ENCODE assay signal across 8 cellular contexts in the genomic region with DNA sequence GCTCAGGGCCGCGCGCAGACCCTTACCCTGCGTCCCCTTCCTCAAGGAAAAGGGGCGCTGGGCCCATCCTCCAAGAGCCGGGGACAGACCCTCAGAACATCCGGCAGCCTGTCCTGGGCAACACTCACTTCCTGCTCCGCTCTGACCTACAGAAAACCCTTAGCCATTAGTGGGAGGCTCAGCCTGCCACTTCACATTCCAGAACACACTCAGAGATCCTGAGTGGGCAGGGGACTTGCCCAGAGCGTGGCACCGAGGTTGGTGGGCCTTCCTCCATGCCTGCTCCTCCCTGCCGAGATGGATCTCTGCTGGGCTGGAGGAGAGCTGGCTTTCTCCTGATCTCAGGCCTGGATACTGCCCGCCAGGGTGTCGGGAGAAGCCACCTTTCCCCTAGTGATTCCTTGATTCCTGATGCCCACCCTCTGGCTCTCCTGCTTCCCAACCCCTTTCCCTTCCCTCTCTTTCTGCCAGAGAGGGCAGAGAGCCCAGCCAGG. TPM values are rescaled to one million over a fixed set of nuclear protein-coding genes. Genes with fewer than 3 reads are reported as not detected.
DNase-seq lines count a peak whose midpoint lies in the region; ATAC-seq and TF ChIP-seq lines count a peak whose summit lies in the region.

No MANE protein-coding gene starts in this region.

- no peaks in the 10 kb centered on the region for H3K9me3 ChIP-seq in lower lobe of right lung
- no peaks in the 10 kb centered on the region for H3K9me3 ChIP-seq in SJCRH30 (replicated peaks)

- intact Hi-C loops in lower lobe of right lung (cut with DNase I) = no loop called here

- peak; percentile 42 to 65 for ATAC-seq in lower lobe of right lung

- peaks cover 4% of the 10 kb centered on the region for H3K36me3 ChIP-seq in lower lobe of right lung
- H3K36me3 ChIP-seq in SJCRH30 = no peaks in the 10 kb centered on the region

- TF ChIP-seq CTCF in lower lobe of right lung (IDR thresholded peaks at IDR 0.05) = no peak
- no peak for TF ChIP-seq CTCF in type B pancreatic cell (conservative IDR thresholded peaks at IDR 0.05)

- H3K27me3 Mint-ChIP-seq in activated T-cell treated with anti-CD3 and anti-CD28 coated beads, Interleukin-2, amount 50 U/mL, for 24 hours = no peaks in the 10 kb centered on the region
- H3K27me3 Mint-ChIP-seq in type B pancreatic cell = peaks cover 15% of the 10 kb centered on the region

- peaks cover 33% of the 10 kb centered on the region for H3K4me1 Mint-ChIP-seq in activated T-cell treated with anti-CD3 and anti-CD28 coated beads, Interleukin-2, amount 50 U/mL, for 24 hours (ENCODE audit: low read depth)
- H3K4me1 Mint-ChIP-seq in type B pancreatic cell (ENCODE audit: unreplicated experiment) = peaks cover 18% of the 10 kb centered on the region

- peaks cover 61% of the 10 kb centered on the region for H3K4me1 ChIP-seq in lower lobe of right lung
- no peaks in the 10 kb centered on the region; the same call in 1 of the 2 replicates for H3K4me1 ChIP-seq in SJCRH30

- peak overlapping the region; percentile 75 for H3K4me3 Mint-ChIP-seq in activated T-cell treated with anti-CD3 and anti-CD28 coated beads, Interleukin-2, amount 50 U/mL, for 24 hours
- peak overlapping the region; percentile 88 for H3K4me3 Mint-ChIP-seq in type B pancreatic cell

- H3K9me3 Mint-ChIP-seq in activated T-cell treated with anti-CD3 and anti-CD28 coated beads, Interleukin-2, amount 50 U/mL, for 24 hours = no peaks in the 10 kb centered on the region
- no peaks in the 10 kb centered on the region for H3K9me3 Mint-ChIP-seq in type B pancreatic cell

- H3K27ac ChIP-seq in lower lobe of right lung (peak overlapping the region; percentile 95), SJCRH30 (no peak overlapping the region)

- H3K4me3 ChIP-seq in lower lobe of right lung (peak overlapping the region; percentile 62), SJCRH30 (no peak overlapping the region)

- no peaks in the 10 kb centered on the region for H3K36me3 Mint-ChIP-seq in activated T-cell treated with anti-CD3 and anti-CD28 coated beads, Interleukin-2, amount 50 U/mL, for 24 hours (ENCODE audit: low read depth)
- H3K36me3 Mint-ChIP-seq in type B pancreatic cell = no peaks in the 10 kb centered on the region

- H3K27ac Mint-ChIP-seq in activated T-cell treated with anti-CD3 and anti-CD28 coated beads, Interleukin-2, amount 50 U/mL, for 24 hours = peak overlapping the region; percentile 92
- H3K27ac Mint-ChIP-seq in type B pancreatic cell = peak overlapping the region; percentile 80

- DNase-seq in activated T-cell treated with anti-CD3 and anti-CD28 coated beads, Interleukin-2, amount 50 U/mL, for 24 hours = no peak
- DNase-seq in activated T-cell treated with anti-CD3 and anti-CD28 coated beads, Interleukin-2, amount 50 U/mL, for 1 hour = no peak
- DNase-seq in astrocyte of the hippocampus (ENCODE audit: low read depth, low spot score) (peak; percentile 43), lower lobe of right lung (peak; percentile 74), type B pancreatic cell (ENCODE audit: extremely low spot score, unreplicated experiment) (no peak), SJCRH30 (no peak)
- DNase-seq in effector CD8-positive, alpha-beta T cell (lab: John Stamatoyannopoulos, UW) = no peak
- DNase-seq in activated CD4-positive, alpha-beta T cell treated with anti-CD3 and anti-CD28 coated beads for 4 hours = no peak

- H3K27me3 ChIP-seq in lower lobe of right lung (ENCODE audit: low read depth) (no peaks in the 10 kb centered on the region), SJCRH30 (no peaks in the 10 kb centered on the region)

RNA-seq across cellular contexts. Expression of a gene that starts 1.5 kb away (rescaled TPM):
- 37.4 TPM for total RNA-seq in lower lobe of right lung
- 0.97 and 1.3 TPM in 2 replicates for total RNA-seq in type B pancreatic cell (ENCODE audit: low replicate concordance)
- 0.06 and 0.13 TPM in 2 replicates for total RNA-seq in SJCRH30 (2014; rRNA removed; shearing (Covaris generic))

RNA-seq across cellular contexts. Expression of a gene that starts 5.6 kb away (rescaled TPM):
- total RNA-seq in lower lobe of right lung = 41.5 TPM
- total RNA-seq in type B pancreatic cell (ENCODE audit: low replicate concordance) = 5.9 and 6.4 TPM in 2 replicates
- 0.28 and 0.67 TPM in 2 replicates for total RNA-seq in SJCRH30 (2014; rRNA removed; shearing (Covaris generic))

RNA-seq across cellular contexts. Expression of a gene that starts 15.4 kb away (rescaled TPM):
- total RNA-seq in lower lobe of right lung = 44.6 TPM
- 23.5 and 28.6 TPM in 2 replicates for total RNA-seq in type B pancreatic cell (ENCODE audit: low replicate concordance)
- 0.63 and 0.66 TPM in 2 replicates for total RNA-seq in SJCRH30 (2014; rRNA removed; shearing (Covaris generic))

RNA-seq across cellular contexts. Expression of a gene that starts 40.6 kb away (rescaled TPM):
- total RNA-seq in lower lobe of right lung = 280 TPM
- 277 and 321 TPM in 2 replicates for total RNA-seq in type B pancreatic cell (ENCODE audit: low replicate concordance)
- 144 and 145 TPM in 2 replicates for total RNA-seq in SJCRH30 (2014; rRNA removed; shearing (Covaris generic))

Comparison
In these comparisons a context has a peak if more than half of its experiments do, and no peak if none do; other contexts are left out.
1. DNase-seq: peak in astrocyte of the hippocampus (single experiment) and lower lobe of right lung (single experiment); none in activated T-cell treated with anti-CD3 and anti-CD28 coated beads, Interleukin-2, amount 50 U/mL, for 24 hours (single experiment), activated T-cell treated with anti-CD3 and anti-CD28 coated beads, Interleukin-2, amount 50 U/mL, for 1 hour (single experiment), type B pancreatic cell (single experiment), SJCRH30 (0 of 2), effector CD8-positive, alpha-beta T cell (single experiment) and activated CD4-positive, alpha-beta T cell treated with anti-CD3 and anti-CD28 coated beads for 4 hours (0 of 2).
2. RNA of a gene that starts 1.5 kb away (total RNA-seq): 37.4 TPM in lower lobe of right lung (single experiment); 0.97 to 1.3 TPM in type B pancreatic cell and 0.06 to 0.13 TPM in SJCRH30; every median in the first group is over 10 times any median in the second.
3. RNA of a gene that starts 15.4 kb away (total RNA-seq): 44.6 TPM in lower lobe of right lung (single experiment) and 23.5 to 28.6 TPM in type B pancreatic cell; 0.63 to 0.66 TPM in SJCRH30; every median in the first group is over 10 times any median in the second.